8 cellular contexts compared by ENCODE assay signal in genomic region chr3:25665646-25666136, GRCh38. TPM values are rescaled to one million over a fixed set of nuclear protein-coding genes. Genes with fewer than 3 reads are reported as not detected.
DNase-seq lines count a peak whose midpoint lies in the region; ATAC-seq and TF ChIP-seq lines count a peak whose summit lies in the region.

No MANE protein-coding gene starts in this region.

- H3K9me2 ChIP-seq in MM.1S (replicated peaks; ENCODE audit: insufficient read depth, low read length) = no peaks in the 10 kb centered on the region

- H3K4me2 ChIP-seq in BLaER1 treated with 17β-estradiol and CSF1 and Interleukin-3, amounts not matched to agents 10 nM and 100 nM = peak overlapping the region; percentile 63 to 98 (median 88)
- peak overlapping the region; percentile 82 for H3K4me2 ChIP-seq in MM.1S (ENCODE audit: low read depth, low read length)

- peaks cover 35% of the 10 kb centered on the region for H3K79me2 ChIP-seq in MM.1S (ENCODE audit: low read length)

- peaks cover 28 to 54% (median 42%) of the 10 kb centered on the region in 10 experiments for H3K4me1 ChIP-seq in BLaER1 treated with 17β-estradiol and CSF1 and Interleukin-3, amounts not matched to agents 10 nM and 100 nM
- peaks cover 20% of the 10 kb centered on the region for H3K4me1 ChIP-seq in MM.1S (ENCODE audit: low read length)

- no peaks in the 10 kb centered on the region for H3K27me3 Mint-ChIP-seq in natural killer cell treated with Interleukin-12 subunit alpha and Interleukin-12 subunit beta and Interleukin-15 and Interleukin-18, amount 100 ng/mL, for 72 hours

- peaks cover 25 to 31% (median 30%) of the 10 kb centered on the region in 11 experiments; a peak in 21 of 22 replicates for H4K20me1 ChIP-seq in BLaER1 treated with 17β-estradiol and CSF1 and Interleukin-3, amounts not matched to agents 10 nM and 100 nM
- H4K20me1 ChIP-seq in MM.1S (ENCODE audit: insufficient read depth, low read length) = no peaks in the 10 kb centered on the region

- peak overlapping the region; percentile 98 to 100 (median 99) for H3K9ac ChIP-seq in BLaER1 treated with 17β-estradiol and CSF1 and Interleukin-3, amounts not matched to agents 10 nM and 100 nM
- peak overlapping the region; percentile 78 for H3K9ac ChIP-seq in MM.1S (ENCODE audit: low read length)

- H3K4me3 ChIP-seq in BLaER1 treated with 17β-estradiol and CSF1 and Interleukin-3, amounts not matched to agents 10 nM and 100 nM = peak overlapping the region; percentile 82 to 98 (median 94)
- H3K4me3 ChIP-seq in MM.1S (ENCODE audit: low read length) = peak overlapping the region; percentile 74

- H3K9me3 ChIP-seq in BLaER1 treated with 17β-estradiol and CSF1 and Interleukin-3, amounts not matched to agents 10 nM and 100 nM (replicated peaks in 1 of 11) = 0 out of 22 replicates have a peak, but pooled peaks cover 0 to 4% (median 0%) of the 10 kb centered on the region in 11 experiments
- H3K9me3 ChIP-seq in MM.1S (replicated peaks; ENCODE audit: insufficient read depth, low read length) = no peaks in the 10 kb centered on the region

- peaks cover 11% of the 10 kb centered on the region for H3K36me3 Mint-ChIP-seq in natural killer cell treated with Interleukin-12 subunit alpha and Interleukin-12 subunit beta and Interleukin-15 and Interleukin-18, amount 100 ng/mL, for 72 hours

- peaks cover 34% of the 10 kb centered on the region in 2 donors for H3K4me1 Mint-ChIP-seq in natural killer cell treated with Interleukin-12 subunit alpha and Interleukin-12 subunit beta and Interleukin-15 and Interleukin-18, amount 100 ng/mL, for 72 hours (ENCODE audit: low read depth in 2 of 2)

- H3K27ac ChIP-seq in BLaER1 treated with 17β-estradiol and CSF1 and Interleukin-3, amounts not matched to agents 10 nM and 100 nM = peak overlapping the region; percentile 92 to 100 (median 100)
- H3K27ac ChIP-seq in MM.1S (ENCODE audit: low read length) = peak overlapping the region; percentile 89

- H3K36me3 ChIP-seq in BLaER1 treated with 17β-estradiol and CSF1 and Interleukin-3, amounts not matched to agents 10 nM and 100 nM = peaks cover 0 to 29% (median 0%) of the 10 kb centered on the region in 11 experiments; a peak in 6 of 22 replicates
- H3K36me3 ChIP-seq in MM.1S (replicated peaks; ENCODE audit: insufficient read depth, low read length) = no peaks in the 10 kb centered on the region

- no peaks in the 10 kb centered on the region for H3K9me3 Mint-ChIP-seq in natural killer cell treated with Interleukin-12 subunit alpha and Interleukin-12 subunit beta and Interleukin-15 and Interleukin-18, amount 100 ng/mL, for 72 hours

- TF ChIP-seq CTCF in MM.1S (IDR thresholded peaks at IDR 0.05; ENCODE audit: low read length) = no peak

- peaks cover 26% of the 10 kb centered on the region for H3F3A ChIP-seq in MM.1S (ENCODE audit: insufficient read depth, low read length)

- H3K27me3 ChIP-seq in BLaER1 treated with 17β-estradiol and CSF1 and Interleukin-3, amounts not matched to agents 10 nM and 100 nM = no peaks in the 10 kb centered on the region
- H3K27me3 ChIP-seq in MM.1S (replicated peaks; ENCODE audit: insufficient read depth, low read length) = no peaks in the 10 kb centered on the region

- H2AFZ ChIP-seq in MM.1S (ENCODE audit: low read length) = peak overlapping the region; percentile 79

- peak overlapping the region; percentile 96 for H3K27ac Mint-ChIP-seq in natural killer cell treated with Interleukin-12 subunit alpha and Interleukin-12 subunit beta and Interleukin-15 and Interleukin-18, amount 100 ng/mL, for 72 hours

- ATAC-seq in natural killer cell treated with Interleukin-12 subunit alpha and Interleukin-12 subunit beta and Interleukin-15 and Interleukin-18, amount 100 ng/mL, for 72 hours = no peak
- ATAC-seq in GM18867 (IDR thresholded peaks at IDR 0.05; ENCODE audit: unreplicated experiment) = no peak

- DNase-seq in MM.1S (no peak), epidermal melanocyte (ENCODE audit: insufficient read length, low spot score) (no peak), NCI-H510A treated with DMSO at 0.1 percent for 48 hours (lab: John Stamatoyannopoulos, UW) (no peak), retina (no peak)
- DNase-seq in central memory CD4-positive, alpha-beta T cell = peak; percentile 9
- DNase-seq in natural killer cell treated with Interleukin-12 subunit alpha and Interleukin-12 subunit beta and Interleukin-15 and Interleukin-18, amount 100 ng/mL, for 72 hours (ENCODE audit: low spot score) = no peak

- peak overlapping the region; percentile 90 for H3K4me3 Mint-ChIP-seq in natural killer cell treated with Interleukin-12 subunit alpha and Interleukin-12 subunit beta and Interleukin-15 and Interleukin-18, amount 100 ng/mL, for 72 hours

RNA-seq across cellular contexts. Expression of gene TOP2B, which starts 1.0 kb away (rescaled TPM):
- 100 to 1,000 TPM; 126 to 145 TPM for total RNA-seq in natural killer cell treated with Interleukin-12 subunit alpha and Interleukin-12 subunit beta and Interleukin-15 and Interleukin-18, amount 100 ng/mL, for 72 hours
